1 cellular context compared by ENCODE assay signal in genomic region chr19:12881172-12881808, GRCh38.
TF ChIP-seq lines count a peak whose summit lies in the region.

Gene DNASE2 (minus strand): TSS chr19:12881449. CDS start chr19:12881375, 74 bp downstream.

TF ChIP-seq in IMR-90, 13 proteins besides CTCF, POLR2A, EP300 and RAD21 (continued from another document):
- peak; percentile 52 for TF ChIP-seq USF2 (IDR thresholded peaks at IDR 0.05; ENCODE audit: low read depth, low read length)
